Comparison of ENCODE assay signal across 10 cellular contexts in the genomic region with DNA sequence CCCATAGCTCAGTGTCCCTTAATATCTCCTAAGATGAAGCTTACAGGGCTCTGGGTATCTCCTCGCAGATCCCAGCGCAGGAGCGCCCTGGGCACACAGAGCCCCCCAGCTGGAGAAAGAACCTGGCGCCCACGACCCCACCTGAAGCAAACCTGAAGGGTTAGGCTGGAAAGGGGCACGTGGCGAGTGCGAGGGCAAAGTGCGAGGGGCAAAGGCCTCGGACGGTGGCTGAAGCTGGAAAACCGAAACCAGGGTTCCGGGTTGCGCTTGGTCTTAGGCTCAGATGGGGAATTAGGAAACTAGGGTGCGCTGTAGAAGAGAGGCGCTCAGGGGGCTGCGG. TPM values are rescaled to one million over a fixed set of nuclear protein-coding genes. Genes with fewer than 3 reads are reported as not detected.
DNase-seq lines count a peak whose midpoint lies in the region; ATAC-seq and TF ChIP-seq lines count a peak whose summit lies in the region.
"Had no signal": no experiment of that assay in that cellular context is flagged by ENCODE, and none has a peak within 500 bp of the region (broad histone marks: within the 10 kb centered on the region; RNA-seq: fewer than 3 reads in every experiment).

No MANE protein-coding gene starts in this region.

- peak overlapping the region; percentile 32 to 57 (median 37) for H3K4me3 ChIP-seq in breast epithelium
- peak overlapping the region; percentile 69 for H3K4me3 ChIP-seq in endodermal cell (ENCODE audit: low read length)
- peak overlapping the region; percentile 52 to 55 for H3K4me3 ChIP-seq in muscle layer of duodenum (ENCODE audit: low read depth in 1 of 2, low read length in 2 of 2)
- H3K4me3 ChIP-seq in upper lobe of left lung: peak overlapping the region in 3 of 4 donors; percentile 28 to 46 (median 42)
- H3K4me3 ChIP-seq: ovary had no signal

- no peak for ATAC-seq in upper lobe of left lung (ENCODE audit: low FRiP score in 2 of 2)
- no peak for ATAC-seq in HG03025 (IDR thresholded peaks at IDR 0.05; ENCODE audit: low FRiP score, unreplicated experiment)

- no TSS peak for BruUV-seq in MCF 10A (replicated peaks; lab: Mats Ljungman, UMichigan)

- 1 to 2% methylated on average over 14 to 17 of the region's 17 CpGs for WGBS in endodermal cell (ENCODE audit: insufficient coverage in 1 of 2, insufficient read length in 1 of 2), 2 experiments
- 2 to 11% methylated on average over 14 to 17 of the region's 17 CpGs for WGBS in upper lobe of left lung, 2 donors

- no peak overlapping the region for H3K4me3 Mint-ChIP-seq in MCF 10A (ENCODE audit: unreplicated experiment)
- H3K4me3 Mint-ChIP-seq in endodermal cell: peak overlapping the region; percentile 32
- no peak overlapping the region for H3K4me3 Mint-ChIP-seq in activated CD4-positive, alpha-beta memory T cell treated with anti-CD3 and anti-CD28 coated beads, Interleukin-2, amount 10 ng/mL, durations not matched to agents 7 days and 5 days

- peaks cover 4% of the 10 kb centered on the region for H3K4me1 Mint-ChIP-seq in MCF 10A (ENCODE audit: insufficient read depth, unreplicated experiment)
- peaks cover 59% of the 10 kb centered on the region for H3K4me1 Mint-ChIP-seq in endodermal cell
- H3K4me1 Mint-ChIP-seq in activated CD4-positive, alpha-beta memory T cell treated with anti-CD3 and anti-CD28 coated beads, Interleukin-2, amount 10 ng/mL, durations not matched to agents 7 days and 5 days: peaks cover 2% of the 10 kb centered on the region

- CTCF ChIA-PET in MCF 10A (lab: Yijun Ruan, JAX): no interaction called here
- CTCF ChIA-PET in activated CD4-positive, alpha-beta memory T cell treated with anti-CD3 and anti-CD28 coated beads, Interleukin-2, amount 10 ng/mL, durations not matched to agents 7 days and 5 days (lab: Charles Lee): interaction anchor here (0.9 kb wide), 1 partner anchor 1168 kb away, joined by 3 read pairs; no protein-coding TSS in a partner anchor

- H3K27me3 Mint-ChIP-seq in MCF 10A (ENCODE audit: insufficient read depth, unreplicated experiment) (peaks cover 52% of the 10 kb centered on the region), endodermal cell (ENCODE audit: insufficient read depth) (peaks cover 100% of the 10 kb centered on the region)
- H3K27me3 Mint-ChIP-seq in activated CD4-positive, alpha-beta memory T cell treated with anti-CD3 and anti-CD28 coated beads, Interleukin-2, amount 10 ng/mL, durations not matched to agents 7 days and 5 days: peaks cover 92% of the 10 kb centered on the region

- POLR2A ChIA-PET in MCF 10A (lab: Yijun Ruan, JAX): interaction anchor here (0.6 kb wide), 1 partner anchor 13 kb away, joined by 3 read pairs; no protein-coding TSS in a partner anchor
- POLR2A ChIA-PET in activated CD4-positive, alpha-beta memory T cell treated with anti-CD3 and anti-CD28 coated beads, Interleukin-2, amount 10 ng/mL, durations not matched to agents 7 days and 5 days (lab: Charles Lee): no interaction called here

- H3K9me3 ChIP-seq in breast epithelium (no peaks in the 10 kb centered on the region), endodermal cell (ENCODE audit: control insufficient read depth, low read length) (no peaks in the 10 kb centered on the region), muscle layer of duodenum (ENCODE audit: control insufficient read depth in 1 of 2, low read length in 2 of 2) (no peaks in the 10 kb centered on the region), upper lobe of left lung (no peaks in the 10 kb centered on the region)
- H3K9me3 ChIP-seq: ovary had no signal

- no peak overlapping the region for H3K27ac ChIP-seq in breast epithelium
- H3K27ac ChIP-seq in endodermal cell (ENCODE audit: low read depth, low read length): no peak overlapping the region
- no peak overlapping the region for H3K27ac ChIP-seq in muscle layer of duodenum (ENCODE audit: low read length)
- H3K27ac ChIP-seq in upper lobe of left lung: no peak overlapping the region
- H3K27ac ChIP-seq: ovary had no signal

- no peak overlapping the region for H3K27ac Mint-ChIP-seq in MCF 10A (ENCODE audit: low read depth, unreplicated experiment)
- no peak overlapping the region for H3K27ac Mint-ChIP-seq in endodermal cell
- no peak overlapping the region for H3K27ac Mint-ChIP-seq in activated CD4-positive, alpha-beta memory T cell treated with anti-CD3 and anti-CD28 coated beads, Interleukin-2, amount 10 ng/mL, durations not matched to agents 7 days and 5 days

- DNase-seq in breast epithelium (ENCODE audit: low spot score in 2 of 2) (no peak), MCF 10A (ENCODE audit: unreplicated experiment) (no peak), endodermal cell (no peak), upper lobe of left lung (peak in 1 of 2 donors; percentile 48), HUDEP-2 (lab: John Stamatoyannopoulos, UW; ENCODE audit: unreplicated experiment in 76 of 76) (no peak)
- DNase-seq in activated CD4-positive, alpha-beta memory T cell treated with anti-CD3 and anti-CD28 coated beads, Interleukin-2, amount 10 ng/mL, durations not matched to agents 7 days and 5 days: no peak
- DNase-seq: NK-92 treated with Interleukin-12 subunit alpha and Interleukin-12 subunit beta, amount 100 ng/mL, for 24 hours; ovary had no signal

- H3K9me3 Mint-ChIP-seq in MCF 10A (ENCODE audit: unreplicated experiment): no peaks in the 10 kb centered on the region
- no peaks in the 10 kb centered on the region for H3K9me3 Mint-ChIP-seq in endodermal cell
- no peaks in the 10 kb centered on the region for H3K9me3 Mint-ChIP-seq in activated CD4-positive, alpha-beta memory T cell treated with anti-CD3 and anti-CD28 coated beads, Interleukin-2, amount 10 ng/mL, durations not matched to agents 7 days and 5 days

- no peaks in the 10 kb centered on the region for H3K36me3 ChIP-seq in breast epithelium
- H3K36me3 ChIP-seq in endodermal cell (ENCODE audit: control insufficient read depth, insufficient read depth, low read length): no peaks in the 10 kb centered on the region
- no peaks in the 10 kb centered on the region for H3K36me3 ChIP-seq in muscle layer of duodenum (ENCODE audit: control insufficient read depth in 1 of 2, insufficient read depth in 2 of 2, low read length in 2 of 2)
- H3K36me3 ChIP-seq in upper lobe of left lung: no peaks in the 10 kb centered on the region
- H3K36me3 ChIP-seq: ovary had no signal

- peaks cover 0 to 13% of the 10 kb centered on the region in 2 donors for H3K4me1 ChIP-seq in breast epithelium
- H3K4me1 ChIP-seq in endodermal cell (ENCODE audit: control insufficient read depth, insufficient read depth, low read length): peaks cover 28% of the 10 kb centered on the region
- peaks cover 0 to 72% of the 10 kb centered on the region in 2 donors for H3K4me1 ChIP-seq in muscle layer of duodenum (ENCODE audit: control insufficient read depth in 1 of 2, insufficient read depth in 2 of 2, low read length in 2 of 2)
- H3K4me1 ChIP-seq in upper lobe of left lung: peaks cover 42 to 71% (median 48%) of the 10 kb centered on the region in 4 donors

- no peak for TF ChIP-seq EP300 in upper lobe of left lung (IDR thresholded peaks at IDR 0.05)

- H3K27me3 ChIP-seq in breast epithelium (peaks cover 4 to 97% of the 10 kb centered on the region in 2 donors), endodermal cell (ENCODE audit: control insufficient read depth, insufficient read depth, low read length, poor library complexity, severe bottlenecking) (peaks cover 100% of the 10 kb centered on the region), muscle layer of duodenum (ENCODE audit: low read depth, low read length) (peaks cover 92% of the 10 kb centered on the region), upper lobe of left lung (peaks cover 0 to 81% (median 45%) of the 10 kb centered on the region in 4 donors)
- H3K27me3 ChIP-seq: ovary had no signal

- H3K36me3 Mint-ChIP-seq in MCF 10A (ENCODE audit: insufficient read depth, unreplicated experiment) (no peaks in the 10 kb centered on the region), endodermal cell (ENCODE audit: low read depth) (no peaks in the 10 kb centered on the region)
- H3K36me3 Mint-ChIP-seq in activated CD4-positive, alpha-beta memory T cell treated with anti-CD3 and anti-CD28 coated beads, Interleukin-2, amount 10 ng/mL, durations not matched to agents 7 days and 5 days (ENCODE audit: low read depth): peaks cover 5% of the 10 kb centered on the region

- intact Hi-C loops in breast epithelium (cut with DNase I; ENCODE audit: low total_unique reads) (no loop called here), MCF 10A (cut with micrococcal nuclease) (no loop called here)

- TF ChIP-seq POLR2A in breast epithelium (IDR thresholded peaks at IDR 0.05) (no peak), upper lobe of left lung (IDR thresholded peaks at IDR 0.05) (no peak)

- H3K9ac ChIP-seq in endodermal cell (ENCODE audit: extremely low read depth, low read length, poor library complexity, severe bottlenecking): no peak overlapping the region

- TF ChIP-seq CTCF in breast epithelium (IDR thresholded peaks at IDR 0.05): no peak
- no peak for TF ChIP-seq CTCF in MCF 10A (IDR thresholded peaks at IDR 0.05; ENCODE audit: unreplicated experiment)
- no peak for TF ChIP-seq CTCF in endodermal cell (conservative IDR thresholded peaks at IDR 0.05)
- no peak for TF ChIP-seq CTCF in upper lobe of left lung (IDR thresholded peaks at IDR 0.05)

RNA-seq across cellular contexts. Expression of a gene that starts 3.9 kb away (rescaled TPM):
- total RNA-seq in breast epithelium (not detected), MCF 10A (2022) (not detected in 2 replicates), endodermal cell (under 1 TPM in 1 of 2 donors, not detected in 1; 0.13 TPM), upper lobe of left lung (under 1 TPM in 1 of 6 donors, not detected in 5; 0.14 TPM)
- polyA plus RNA-seq in endodermal cell (2013, experiment 1 of 2): 0.25 TPM
- 0.12 TPM for polyA plus RNA-seq in endodermal cell (2013, experiment 2 of 2)
- not detected for total RNA-seq in activated CD4-positive, alpha-beta memory T cell treated with anti-CD3 and anti-CD28 coated beads, Interleukin-2, amount 10 ng/mL, durations not matched to agents 7 days and 5 days
- total RNA-seq: ovary had no signal
- polyA plus RNA-seq: ovary had no signal
